Comparison of ENCODE assay signal across 1 cellular context in the genomic region with DNA sequence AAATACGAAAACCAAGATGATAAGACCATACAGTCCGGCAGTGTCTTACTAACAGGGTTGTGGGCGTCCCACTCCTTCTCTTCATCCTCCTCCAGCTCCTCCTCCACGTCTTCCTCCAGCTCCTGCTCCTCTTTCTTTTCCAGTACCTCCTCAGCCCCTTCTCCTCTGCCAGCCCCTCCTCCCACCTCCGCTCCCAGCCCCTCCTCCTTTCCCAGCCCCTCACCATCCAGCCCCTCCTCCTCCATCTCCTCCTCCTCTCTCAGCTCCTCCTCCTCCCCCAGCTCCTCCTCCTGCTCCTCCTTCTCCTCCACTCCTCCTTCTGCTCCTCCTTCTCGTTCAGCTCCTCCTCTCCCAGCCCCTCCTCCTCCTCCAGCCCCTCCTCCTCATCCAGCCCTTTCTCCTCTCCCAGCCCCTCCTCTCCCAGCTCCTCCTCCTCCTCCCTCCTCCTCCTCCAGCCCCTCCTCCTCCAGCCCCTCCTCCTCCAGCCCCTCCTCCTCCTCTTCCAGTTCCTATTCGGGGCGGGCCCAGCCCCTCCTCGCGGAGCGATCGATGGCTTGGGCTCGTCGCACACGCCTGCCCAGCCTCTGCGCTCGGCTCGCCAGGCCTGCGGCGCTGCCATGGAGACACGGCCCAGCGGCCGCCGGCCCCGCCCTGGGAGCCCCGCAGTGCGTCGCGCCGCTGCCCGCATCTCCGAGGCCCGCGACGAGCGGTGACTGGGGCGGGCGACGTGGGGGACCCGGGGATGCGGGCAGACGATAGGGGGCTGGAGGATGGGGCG.
A peak's percentile ranks its signal among the peaks of the same experiment; 100 is the strongest.
TF ChIP-seq lines count a peak whose summit lies in the region.

TSS of gene BRD3OS (plus strand) at position 654 of the 778 bp plus-strand sequence. CDS start 1,267 bp downstream, outside the sequence.

TF ChIP-seq in HepG2, 621 proteins besides CTCF, POLR2A, EP300 and RAD21 (continued from another document):
- TF ChIP-seq TCF7L2 (IDR thresholded peaks at IDR 0.05; ENCODE audit: low read depth, low read length) (no peak), ZBTB21 (CRISPR knock-in tag; IDR thresholded peaks at IDR 0.05) (no peak), ZNF24 (IDR thresholded peaks at IDR 0.05) (no peak), FOXK2 (IDR thresholded peaks at IDR 0.05) (no peak), ZNF746 (CRISPR knock-in tag; IDR thresholded peaks at IDR 0.05) (no peak), ZNF264 (CRISPR knock-in tag; IDR thresholded peaks at IDR 0.05) (no peak), BHLHE40 (IDR thresholded peaks at IDR 0.05; ENCODE audit: low read length) (no peak), ATF7 (IDR thresholded peaks at IDR 0.05) (no peak), ATF7 (CRISPR knock-in tag; IDR thresholded peaks at IDR 0.05) (no peak), GLI4 (CRISPR knock-in tag; IDR thresholded peaks at IDR 0.05; ENCODE audit: borderline replicate concordance) (no peak), ZNF562 (CRISPR knock-in tag; IDR thresholded peaks at IDR 0.05; ENCODE audit: borderline replicate concordance) (no peak), ZNF317 (CRISPR knock-in tag; IDR thresholded peaks at IDR 0.05) (no peak), RARG (CRISPR knock-in tag; IDR thresholded peaks at IDR 0.05; ENCODE audit: low read depth) (no peak), KDM5B (CRISPR knock-in tag; IDR thresholded peaks at IDR 0.05; ENCODE audit: borderline replicate concordance) (no peak), ZSCAN20 (CRISPR knock-in tag; IDR thresholded peaks at IDR 0.05; ENCODE audit: borderline replicate concordance) (no peak), KAT8 (CRISPR knock-in tag; IDR thresholded peaks at IDR 0.05) (no peak), REXO4 (CRISPR knock-in tag; IDR thresholded peaks at IDR 0.05; ENCODE audit: borderline replicate concordance) (no peak), ZNF576 (CRISPR knock-in tag; IDR thresholded peaks at IDR 0.05) (no peak), ZBTB8A (CRISPR knock-in tag; IDR thresholded peaks at IDR 0.05; ENCODE audit: borderline replicate concordance, low read depth) (no peak), SMC3 (IDR thresholded peaks at IDR 0.05; ENCODE audit: low read length) (no peak), ZFY (CRISPR knock-in tag; IDR thresholded peaks at IDR 0.05) (peak; percentile 85), GMEB2 (CRISPR knock-in tag; IDR thresholded peaks at IDR 0.05; ENCODE audit: low read depth) (peak; percentile 66; the same call in 1 of the 2 replicates), POLR2AphosphoS5 (IDR thresholded peaks at IDR 0.05; ENCODE audit: low read depth, low read length) (no peak), ZNF263 (CRISPR knock-in tag; IDR thresholded peaks at IDR 0.05) (peak; percentile 86), ZMAT3 (CRISPR knock-in tag; conservative IDR thresholded peaks at IDR 0.05) (0 out of 2 replicates have a peak, but pooled peaks have one; percentile 40), SNRNP70 (IDR thresholded peaks at IDR 0.05; ENCODE audit: low read depth, low read length) (no peak), ZGPAT (CRISPR knock-in tag; IDR thresholded peaks at IDR 0.05) (no peak), CEBPG (CRISPR knock-in tag; IDR thresholded peaks at IDR 0.05) (0 out of 2 replicates have a peak, but pooled peaks have one; percentile 4), FOSL2 (CRISPR knock-in tag; IDR thresholded peaks at IDR 0.05) (peak; percentile 15; the same call in 1 of the 2 replicates), ZSCAN12 (CRISPR knock-in tag; IDR thresholded peaks at IDR 0.05) (no peak), CHD2 (IDR thresholded peaks at IDR 0.05; ENCODE audit: low read depth, low read length) (peak; percentile 46; the same call in 1 of the 2 replicates), NCOR1 (IDR thresholded peaks at IDR 0.05; ENCODE audit: borderline replicate concordance, low read length) (no peak), ZNF772 (CRISPR knock-in tag; IDR thresholded peaks at IDR 0.05) (peak; percentile 78; the same call in 1 of the 2 replicates), ZNF101 (CRISPR knock-in tag; IDR thresholded peaks at IDR 0.05; ENCODE audit: borderline replicate concordance, low read depth) (no peak), ZNF33A (CRISPR knock-in tag; IDR thresholded peaks at IDR 0.05; ENCODE audit: borderline replicate concordance) (no peak)
- TF ChIP-seq, protein P1, sequence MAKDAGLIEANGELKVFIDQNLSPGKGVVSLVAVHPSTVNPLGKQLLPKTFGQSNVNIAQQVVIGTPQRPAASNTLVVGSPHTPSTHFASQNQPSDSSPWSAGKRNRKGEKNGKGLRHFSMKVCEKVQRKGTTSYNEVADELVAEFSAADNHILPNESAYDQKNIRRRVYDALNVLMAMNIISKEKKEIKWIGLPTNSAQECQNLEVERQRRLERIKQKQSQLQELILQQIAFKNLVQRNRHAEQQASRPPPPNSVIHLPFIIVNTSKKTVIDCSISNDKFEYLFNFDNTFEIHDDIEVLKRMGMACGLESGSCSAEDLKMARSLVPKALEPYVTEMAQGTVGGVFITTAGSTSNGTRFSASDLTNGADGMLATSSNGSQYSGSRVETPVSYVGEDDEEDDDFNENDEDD (CRISPR knock-in tag; IDR thresholded peaks at IDR 0.05; ENCODE audit: borderline replicate concordance), result peak; percentile 47; the same call in 1 of the 2 replicates
- TF ChIP-seq, protein P2, sequence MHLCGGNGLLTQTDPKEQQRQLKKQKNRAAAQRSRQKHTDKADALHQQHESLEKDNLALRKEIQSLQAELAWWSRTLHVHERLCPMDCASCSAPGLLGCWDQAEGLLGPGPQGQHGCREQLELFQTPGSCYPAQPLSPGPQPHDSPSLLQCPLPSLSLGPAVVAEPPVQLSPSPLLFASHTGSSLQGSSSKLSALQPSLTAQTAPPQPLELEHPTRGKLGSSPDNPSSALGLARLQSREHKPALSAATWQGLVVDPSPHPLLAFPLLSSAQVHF (CRISPR knock-in tag; IDR thresholded peaks at IDR 0.05), result no peak
- TF ChIP-seq, protein P3, sequence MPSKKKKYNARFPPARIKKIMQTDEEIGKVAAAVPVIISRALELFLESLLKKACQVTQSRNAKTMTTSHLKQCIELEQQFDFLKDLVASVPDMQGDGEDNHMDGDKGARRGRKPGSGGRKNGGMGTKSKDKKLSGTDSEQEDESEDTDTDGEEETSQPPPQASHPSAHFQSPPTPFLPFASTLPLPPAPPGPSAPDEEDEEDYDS (CRISPR knock-in tag; IDR thresholded peaks at IDR 0.05), result no peak
- TF ChIP-seq, protein P4, sequence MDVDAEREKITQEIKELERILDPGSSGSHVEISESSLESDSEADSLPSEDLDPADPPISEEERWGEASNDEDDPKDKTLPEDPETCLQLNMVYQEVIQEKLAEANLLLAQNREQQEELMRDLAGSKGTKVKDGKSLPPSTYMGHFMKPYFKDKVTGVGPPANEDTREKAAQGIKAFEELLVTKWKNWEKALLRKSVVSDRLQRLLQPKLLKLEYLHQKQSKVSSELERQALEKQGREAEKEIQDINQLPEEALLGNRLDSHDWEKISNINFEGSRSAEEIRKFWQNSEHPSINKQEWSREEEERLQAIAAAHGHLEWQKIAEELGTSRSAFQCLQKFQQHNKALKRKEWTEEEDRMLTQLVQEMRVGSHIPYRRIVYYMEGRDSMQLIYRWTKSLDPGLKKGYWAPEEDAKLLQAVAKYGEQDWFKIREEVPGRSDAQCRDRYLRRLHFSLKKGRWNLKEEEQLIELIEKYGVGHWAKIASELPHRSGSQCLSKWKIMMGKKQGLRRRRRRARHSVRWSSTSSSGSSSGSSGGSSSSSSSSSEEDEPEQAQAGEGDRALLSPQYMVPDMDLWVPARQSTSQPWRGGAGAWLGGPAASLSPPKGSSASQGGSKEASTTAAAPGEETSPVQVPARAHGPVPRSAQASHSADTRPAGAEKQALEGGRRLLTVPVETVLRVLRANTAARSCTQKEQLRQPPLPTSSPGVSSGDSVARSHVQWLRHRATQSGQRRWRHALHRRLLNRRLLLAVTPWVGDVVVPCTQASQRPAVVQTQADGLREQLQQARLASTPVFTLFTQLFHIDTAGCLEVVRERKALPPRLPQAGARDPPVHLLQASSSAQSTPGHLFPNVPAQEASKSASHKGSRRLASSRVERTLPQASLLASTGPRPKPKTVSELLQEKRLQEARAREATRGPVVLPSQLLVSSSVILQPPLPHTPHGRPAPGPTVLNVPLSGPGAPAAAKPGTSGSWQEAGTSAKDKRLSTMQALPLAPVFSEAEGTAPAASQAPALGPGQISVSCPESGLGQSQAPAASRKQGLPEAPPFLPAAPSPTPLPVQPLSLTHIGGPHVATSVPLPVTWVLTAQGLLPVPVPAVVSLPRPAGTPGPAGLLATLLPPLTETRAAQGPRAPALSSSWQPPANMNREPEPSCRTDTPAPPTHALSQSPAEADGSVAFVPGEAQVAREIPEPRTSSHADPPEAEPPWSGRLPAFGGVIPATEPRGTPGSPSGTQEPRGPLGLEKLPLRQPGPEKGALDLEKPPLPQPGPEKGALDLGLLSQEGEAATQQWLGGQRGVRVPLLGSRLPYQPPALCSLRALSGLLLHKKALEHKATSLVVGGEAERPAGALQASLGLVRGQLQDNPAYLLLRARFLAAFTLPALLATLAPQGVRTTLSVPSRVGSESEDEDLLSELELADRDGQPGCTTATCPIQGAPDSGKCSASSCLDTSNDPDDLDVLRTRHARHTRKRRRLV (CRISPR knock-in tag; IDR thresholded peaks at IDR 0.05), result no peak
- TF ChIP-seq, protein P5, sequence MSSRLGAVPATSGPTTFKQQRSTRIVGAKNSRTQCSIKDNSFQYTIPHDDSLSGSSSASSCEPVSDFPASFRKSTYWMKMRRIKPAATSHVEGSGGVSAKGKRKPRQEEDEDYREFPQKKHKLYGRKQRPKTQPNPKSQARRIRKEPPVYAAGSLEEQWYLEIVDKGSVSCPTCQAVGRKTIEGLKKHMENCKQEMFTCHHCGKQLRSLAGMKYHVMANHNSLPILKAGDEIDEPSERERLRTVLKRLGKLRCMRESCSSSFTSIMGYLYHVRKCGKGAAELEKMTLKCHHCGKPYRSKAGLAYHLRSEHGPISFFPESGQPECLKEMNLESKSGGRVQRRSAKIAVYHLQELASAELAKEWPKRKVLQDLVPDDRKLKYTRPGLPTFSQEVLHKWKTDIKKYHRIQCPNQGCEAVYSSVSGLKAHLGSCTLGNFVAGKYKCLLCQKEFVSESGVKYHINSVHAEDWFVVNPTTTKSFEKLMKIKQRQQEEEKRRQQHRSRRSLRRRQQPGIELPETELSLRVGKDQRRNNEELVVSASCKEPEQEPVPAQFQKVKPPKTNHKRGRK (CRISPR knock-in tag; IDR thresholded peaks at IDR 0.05), result no peak
- TF ChIP-seq, protein P6, sequence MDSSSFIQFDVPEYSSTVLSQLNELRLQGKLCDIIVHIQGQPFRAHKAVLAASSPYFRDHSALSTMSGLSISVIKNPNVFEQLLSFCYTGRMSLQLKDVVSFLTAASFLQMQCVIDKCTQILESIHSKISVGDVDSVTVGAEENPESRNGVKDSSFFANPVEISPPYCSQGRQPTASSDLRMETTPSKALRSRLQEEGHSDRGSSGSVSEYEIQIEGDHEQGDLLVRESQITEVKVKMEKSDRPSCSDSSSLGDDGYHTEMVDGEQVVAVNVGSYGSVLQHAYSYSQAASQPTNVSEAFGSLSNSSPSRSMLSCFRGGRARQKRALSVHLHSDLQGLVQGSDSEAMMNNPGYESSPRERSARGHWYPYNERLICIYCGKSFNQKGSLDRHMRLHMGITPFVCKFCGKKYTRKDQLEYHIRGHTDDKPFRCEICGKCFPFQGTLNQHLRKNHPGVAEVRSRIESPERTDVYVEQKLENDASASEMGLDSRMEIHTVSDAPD (CRISPR knock-in tag; IDR thresholded peaks at IDR 0.05), result no peak
